ENCODE assay signal across 15 cellular contexts in genomic region chr17:57925361-57925990, GRCh38. TPM values are rescaled to one million over a fixed set of nuclear protein-coding genes. Genes with fewer than 3 reads are reported as not detected.
DNase-seq lines count a peak whose midpoint lies in the region; TF ChIP-seq lines count a peak whose summit lies in the region.
"Had no signal": no experiment of that assay in that cellular context is flagged by ENCODE, and none has a peak within 500 bp of the region (broad histone marks: within the 10 kb centered on the region; RNA-seq: fewer than 3 reads in every experiment).

No MANE protein-coding gene starts in this region.

- peaks cover 0 to 17% (median 0%) of the 10 kb centered on the region in 11 experiments; a peak in 3 of 22 replicates for H3K27me3 ChIP-seq in BLaER1 treated with 17β-estradiol and CSF1 and Interleukin-3, amounts not matched to agents 10 nM and 100 nM
- H3K27me3 ChIP-seq in neural progenitor cell: no peaks in the 10 kb centered on the region
- H3K27me3 ChIP-seq: hepatocyte, ovary had no signal

- peak overlapping the region in 1 of 10 experiments; percentile 27; a peak in 2 of 20 replicates for H3K4me3 ChIP-seq in BLaER1 treated with 17β-estradiol and CSF1 and Interleukin-3, amounts not matched to agents 10 nM and 100 nM
- H3K4me3 ChIP-seq in neural progenitor cell: no peak overlapping the region
- H3K4me3 ChIP-seq: hepatocyte, lung, ovary had no signal

- no peaks in the 10 kb centered on the region for H3K9me3 Mint-ChIP-seq in neural progenitor cell
- H3K9me3 Mint-ChIP-seq in activated CD4-positive, alpha-beta T cell treated with anti-CD3 and anti-CD28 coated beads, Interleukin-2, amount 10 ng/mL, durations not matched to agents 7 days and 5 days: peaks cover 4% of the 10 kb centered on the region

- H3F3A ChIP-seq in neural progenitor cell (ENCODE audit: low read depth): peaks cover 54% of the 10 kb centered on the region

- H3K9me3 ChIP-seq in BLaER1 treated with 17β-estradiol and CSF1 and Interleukin-3, amounts not matched to agents 10 nM and 100 nM (replicated peaks in 1 of 11): no peaks in the 10 kb centered on the region
- H3K9me3 ChIP-seq in neural progenitor cell (ENCODE audit: low read depth): no peaks in the 10 kb centered on the region
- H3K9me3 ChIP-seq: ovary had no signal

- POLR2A ChIA-PET in activated CD4-positive, alpha-beta T cell treated with anti-CD3 and anti-CD28 coated beads, Interleukin-2, amount 10 ng/mL, durations not matched to agents 7 days and 5 days (lab: Charles Lee): no interaction called here

- H4K20me1 ChIP-seq in BLaER1 treated with 17β-estradiol and CSF1 and Interleukin-3, amounts not matched to agents 10 nM and 100 nM: peaks cover 0 to 39% (median 7%) of the 10 kb centered on the region in 11 experiments; a peak in 9 of 22 replicates
- H4K20me1 ChIP-seq in neural progenitor cell (ENCODE audit: low read depth): peaks cover 20% of the 10 kb centered on the region

- no peaks in the 10 kb centered on the region for H3K79me2 ChIP-seq in neural progenitor cell (ENCODE audit: low read depth)

- H2AFZ ChIP-seq in neural progenitor cell (replicated peaks): no peak overlapping the region
- H2AFZ ChIP-seq: hepatocyte had no signal

- peaks cover 34 to 59% (median 43%) of the 10 kb centered on the region in 10 experiments for H3K4me1 ChIP-seq in BLaER1 treated with 17β-estradiol and CSF1 and Interleukin-3, amounts not matched to agents 10 nM and 100 nM
- H3K4me1 ChIP-seq in neural progenitor cell: peaks cover 73% of the 10 kb centered on the region

- H3K4me1 Mint-ChIP-seq in neural progenitor cell: peaks cover 87% of the 10 kb centered on the region
- peaks cover 20% of the 10 kb centered on the region for H3K4me1 Mint-ChIP-seq in activated CD4-positive, alpha-beta T cell treated with anti-CD3 and anti-CD28 coated beads, Interleukin-2, amount 10 ng/mL, durations not matched to agents 7 days and 5 days

- H3K4me3 Mint-ChIP-seq in neural progenitor cell: peak overlapping the region; percentile 76
- H3K4me3 Mint-ChIP-seq in activated CD4-positive, alpha-beta T cell treated with anti-CD3 and anti-CD28 coated beads, Interleukin-2, amount 10 ng/mL, durations not matched to agents 7 days and 5 days: no peak overlapping the region

- H3K36me3 Mint-ChIP-seq in neural progenitor cell: peaks cover 2% of the 10 kb centered on the region
- H3K36me3 Mint-ChIP-seq in activated CD4-positive, alpha-beta T cell treated with anti-CD3 and anti-CD28 coated beads, Interleukin-2, amount 10 ng/mL, durations not matched to agents 7 days and 5 days (ENCODE audit: low read depth): peaks cover 2% of the 10 kb centered on the region

- H3K9ac ChIP-seq in BLaER1 treated with 17β-estradiol and CSF1 and Interleukin-3, amounts not matched to agents 10 nM and 100 nM: peak overlapping the region in 4 of 11 experiments; percentile 20 to 37 (median 32); a peak in 5 of 22 replicates
- H3K9ac ChIP-seq in neural progenitor cell: no peak overlapping the region

- TF ChIP-seq CTCF in neural progenitor cell (IDR thresholded peaks at IDR 0.05): no peak

- DNase-seq in NCI-H2107 (lab: John Stamatoyannopoulos, UW) (peak; percentile 54), neural progenitor cell (ENCODE audit: low spot score) (peak; percentile 47), NCI-H187 treated with DMSO at 0.1 percent for 48 hours (lab: John Stamatoyannopoulos, UW) (no peak), midbrain (lab: John Stamatoyannopoulos, UW) (no peak)
- no peak for DNase-seq in activated CD4-positive, alpha-beta T cell treated with anti-CD3 and anti-CD28 coated beads, Interleukin-2, amount 10 ng/mL, durations not matched to agents 7 days and 5 days
- DNase-seq in stimulated activated naive CD4-positive, alpha-beta T cell (lab: John Stamatoyannopoulos, UW): no peak
- DNase-seq: activated CD4-positive, alpha-beta T cell treated with anti-CD3 and anti-CD28 coated beads, Interleukin-2, amount 50 U/mL, for 48 hours; activated effector memory CD4-positive, alpha-beta T cell treated with Interleukin-2 at 50 U/mL for 16 hours; DND-41; NCI-H1105 treated with DMSO at 0.1 percent for 48 hours; ovary had no signal

- H3K27ac ChIP-seq in BLaER1 treated with 17β-estradiol and CSF1 and Interleukin-3, amounts not matched to agents 10 nM and 100 nM: no peak overlapping the region
- H3K27ac ChIP-seq in angular gyrus (ENCODE audit: low read depth, low read length): peak overlapping the region; percentile 94
- H3K27ac ChIP-seq in neural progenitor cell: peak overlapping the region; percentile 63
- H3K27ac ChIP-seq: hepatocyte, ovary had no signal

- CTCF ChIA-PET in activated CD4-positive, alpha-beta T cell treated with anti-CD3 and anti-CD28 coated beads, Interleukin-2, amount 10 ng/mL, durations not matched to agents 7 days and 5 days (lab: Charles Lee): interaction anchor here (0.7 to 1.7 kb wide), 5 partner anchors 10 to 594 kb away, joined by 3 to 4 read pairs (median 3); no protein-coding TSS in a partner anchor

- H3K4me2 ChIP-seq in BLaER1 treated with 17β-estradiol and CSF1 and Interleukin-3, amounts not matched to agents 10 nM and 100 nM: peak overlapping the region; percentile 45 to 91 (median 77)
- peak overlapping the region; percentile 54 for H3K4me2 ChIP-seq in neural progenitor cell
- H3K4me2 ChIP-seq: hepatocyte had no signal

- H3K27ac Mint-ChIP-seq in neural progenitor cell: peak overlapping the region; percentile 97
- no peak overlapping the region for H3K27ac Mint-ChIP-seq in activated CD4-positive, alpha-beta T cell treated with anti-CD3 and anti-CD28 coated beads, Interleukin-2, amount 10 ng/mL, durations not matched to agents 7 days and 5 days

- peaks cover 3% of the 10 kb centered on the region for H3K27me3 Mint-ChIP-seq in neural progenitor cell (ENCODE audit: insufficient read depth, low read depth)
- peaks cover 23% of the 10 kb centered on the region for H3K27me3 Mint-ChIP-seq in activated CD4-positive, alpha-beta T cell treated with anti-CD3 and anti-CD28 coated beads, Interleukin-2, amount 10 ng/mL, durations not matched to agents 7 days and 5 days

- H3K36me3 ChIP-seq in BLaER1 treated with 17β-estradiol and CSF1 and Interleukin-3, amounts not matched to agents 10 nM and 100 nM: no peaks in the 10 kb centered on the region; a peak in 1 of 22 replicates
- no peaks in the 10 kb centered on the region for H3K36me3 ChIP-seq in neural progenitor cell
- H3K36me3 ChIP-seq: ovary had no signal

RNA-seq across cellular contexts. Expression of gene CUEDC1, which starts 29.7 kb away (rescaled TPM):
- 8.8 and 14.7 TPM in 2 replicates for total RNA-seq in neural progenitor cell (ENCODE audit: low replicate concordance)
- under 1 TPM in 1 of 2 experiments, not detected in 1; 0.47 TPM for total RNA-seq in activated CD4-positive, alpha-beta T cell treated with anti-CD3 and anti-CD28 coated beads, Interleukin-2, amount 10 ng/mL, durations not matched to agents 7 days and 5 days

Comparison
In these comparisons a context has a peak if more than half of its experiments do, and no peak if none do; other contexts are left out.
1. H3K27ac ChIP-seq: peak in angular gyrus (single experiment) and neural progenitor cell (single experiment); none in BLaER1 treated with 17β-estradiol and CSF1 and Interleukin-3, amounts not matched to agents 10 nM and 100 nM (0 of 11).
2. DNase-seq: peak in NCI-H2107 (single experiment) and neural progenitor cell (single experiment); none in activated CD4-positive, alpha-beta T cell treated with anti-CD3 and anti-CD28 coated beads, Interleukin-2, amount 10 ng/mL, durations not matched to agents 7 days and 5 days (single experiment), stimulated activated naive CD4-positive, alpha-beta T cell (0 of 6), NCI-H187 treated with DMSO at 0.1 percent for 48 hours (single experiment) and midbrain (single experiment).